8 cellular contexts compared by ENCODE assay signal in the genomic region with DNA sequence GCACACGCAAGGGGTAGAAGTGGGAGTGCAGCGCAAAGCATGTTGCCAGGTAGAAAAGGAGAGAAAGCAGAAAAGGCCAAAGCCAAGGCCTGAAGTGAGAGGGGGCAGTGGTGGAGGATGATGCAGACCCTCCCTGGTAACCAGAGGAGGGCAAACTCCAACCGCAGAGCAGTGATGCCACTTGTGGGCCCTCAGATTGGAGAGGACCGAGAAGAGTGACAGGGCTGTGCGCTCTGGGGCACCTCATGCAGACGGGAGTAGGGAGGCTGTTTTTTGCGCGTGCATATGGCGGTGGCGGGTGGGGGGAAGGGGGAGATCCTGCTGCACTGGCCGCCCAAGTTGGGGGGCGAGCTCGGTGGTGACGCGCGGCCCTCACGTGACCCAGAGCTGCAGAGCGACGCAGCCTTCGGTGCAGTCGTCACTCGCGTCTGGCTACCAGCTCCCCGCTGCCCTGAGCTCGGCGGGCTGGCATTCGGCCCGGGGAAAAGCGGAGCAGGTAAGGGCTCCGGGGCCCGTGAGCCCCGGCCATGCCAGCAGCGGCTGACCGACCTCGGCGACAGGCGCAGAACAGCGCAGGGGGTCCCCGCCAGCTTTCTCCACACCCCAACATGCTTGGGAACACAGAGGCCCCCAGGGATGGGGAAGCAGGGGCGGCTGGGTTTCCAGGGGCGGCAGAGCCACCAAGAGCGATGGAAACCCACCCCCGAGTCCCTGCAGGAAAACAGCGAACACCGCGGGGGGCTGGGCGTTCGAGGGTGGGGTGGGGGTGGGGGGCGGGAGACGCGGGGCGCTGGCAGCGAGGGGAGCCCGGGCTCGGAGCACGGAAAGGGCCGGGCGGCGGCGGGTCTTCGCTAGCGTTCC. TPM values are rescaled to one million over a fixed set of nuclear protein-coding genes. Genes with fewer than 3 reads are reported as not detected.
DNase-seq lines count a peak whose midpoint lies in the region; ATAC-seq, FAIRE-seq and TF ChIP-seq lines count a peak whose summit lies in the region.

TSS of gene BEX3 (plus strand) at position 421 of the 861 bp plus-strand sequence. CDS start 984 bp downstream, outside the sequence.

- H3K36me3 Mint-ChIP-seq in activated naive CD4-positive, alpha-beta T cell treated with anti-CD3 and anti-CD28 coated beads, Interleukin-2, amount 50 U/mL, for 24 hours, result no peaks in the 10 kb centered on the region
- no peaks in the 10 kb centered on the region for H3K36me3 Mint-ChIP-seq in natural killer cell

- TF ChIP-seq EP300 in transverse colon (IDR thresholded peaks at IDR 0.05; ENCODE audit: low read depth), result no peak

- peak within 1 kb of the TSS; percentile 90 for H3K4me2 ChIP-seq in OCI-LY3 (ENCODE audit: low read length)

- H3K9ac ChIP-seq in OCI-LY3 (ENCODE audit: low read length), result peak within 1 kb of the TSS; percentile 81

- H3K9me3 ChIP-seq in OCI-LY3 (ENCODE audit: insufficient read depth, low read length) (no peaks in the 10 kb centered on the region), transverse colon (no peaks in the 10 kb centered on the region)

- peak; percentile 21 for DNase-seq in ACHN
- peak; percentile 69 for DNase-seq in HEK293T (ENCODE audit: extremely low spot score)
- peak; percentile 64 to 66 for DNase-seq in frontal cortex (ENCODE audit: low spot score in 2 of 2)
- no peak for DNase-seq in natural killer cell
- peak; percentile 47 for DNase-seq in transverse colon
- DNase-seq in AML-193 (lab: John Stamatoyannopoulos, UW), result no peak

- H3K4me1 ChIP-seq in OCI-LY3 (ENCODE audit: low read length) (peaks cover 5% of the 10 kb centered on the region), transverse colon (no peaks in the 10 kb centered on the region)

- TF ChIP-seq POLR2A in transverse colon (IDR thresholded peaks at IDR 0.05), result peak; percentile 54

- peak within 1 kb of the TSS; percentile 85 for H3K4me3 Mint-ChIP-seq in activated naive CD4-positive, alpha-beta T cell treated with anti-CD3 and anti-CD28 coated beads, Interleukin-2, amount 50 U/mL, for 24 hours
- H3K4me3 Mint-ChIP-seq in natural killer cell, result peak within 1 kb of the TSS; percentile 83

- POLR2A ChIA-PET in HEK293T (lab: Yijun Ruan, JAX), result interaction anchor here (0.6 to 2.5 kb wide), 17 partner anchors 11 to 126 kb away, joined by 3 to 55 read pairs (median 4); partner anchors contain the start of genes TCEAL8 and TCEAL9

- H3K27me3 ChIP-seq in OCI-LY3 (ENCODE audit: low read depth, low read length) (no peaks in the 10 kb centered on the region), transverse colon (no peaks in the 10 kb centered on the region)

- CTCF ChIA-PET in HEK293T (lab: Yijun Ruan, JAX), result no interaction called here

- H3K27ac ChIP-seq in OCI-LY3 (ENCODE audit: low read length) (peak within 1 kb of the TSS; percentile 45), transverse colon (peak within 1 kb of the TSS; percentile 74 to 87 (median 82))

- H3K79me2 ChIP-seq in OCI-LY3 (ENCODE audit: low read length), result peaks cover 13% of the 10 kb centered on the region

- in situ Hi-C loops in ACHN (cut with HindIII; ENCODE audit: low pct_ligation_motif_present, low pct_unique_long_range_greater_than_20kb, low sequenced_read_pairs) (no loop called here), transverse colon (cut with MboI; ENCODE audit: low pct_ligation_motif_present in 1 of 4, low pct_unique_long_range_greater_than_20kb in 1 of 4, low sequenced_read_pairs in 3 of 4) (no loop called here)

- H4K20me1 ChIP-seq in OCI-LY3 (ENCODE audit: insufficient read depth, low read length), result no peaks in the 10 kb centered on the region

- FAIRE-seq in frontal cortex (lab: Jason Lieb, UNC), result no peak

- 53% methylated on average over 42 of the region's 62 CpGs; no CpG with 5 or more reads in 1 of the 2 donors for WGBS in transverse colon (ENCODE audit: low coverage in 1 of 2), 2 donors

- no peaks in the 10 kb centered on the region for H3K9me3 Mint-ChIP-seq in activated naive CD4-positive, alpha-beta T cell treated with anti-CD3 and anti-CD28 coated beads, Interleukin-2, amount 50 U/mL, for 24 hours
- H3K9me3 Mint-ChIP-seq in natural killer cell, result no peaks in the 10 kb centered on the region

- H3K27ac Mint-ChIP-seq in activated naive CD4-positive, alpha-beta T cell treated with anti-CD3 and anti-CD28 coated beads, Interleukin-2, amount 50 U/mL, for 24 hours, result peak within 1 kb of the TSS; percentile 35
- H3K27ac Mint-ChIP-seq in natural killer cell, result no peak within 1 kb of the TSS

- peak within 1 kb of the TSS; percentile 98 for H2AFZ ChIP-seq in OCI-LY3 (ENCODE audit: low read depth, low read length)

- intact Hi-C loops in natural killer cell (cut with micrococcal nuclease) (no loop called here), transverse colon (cut with DNase I; ENCODE audit: low total_unique reads) (no loop called here)

- peaks cover 8% of the 10 kb centered on the region for H3K36me3 ChIP-seq in OCI-LY3 (replicated peaks; ENCODE audit: low read depth, low read length)
- no peaks in the 10 kb centered on the region for H3K36me3 ChIP-seq in transverse colon

- H3K4me1 Mint-ChIP-seq in activated naive CD4-positive, alpha-beta T cell treated with anti-CD3 and anti-CD28 coated beads, Interleukin-2, amount 50 U/mL, for 24 hours, result peaks cover 8% of the 10 kb centered on the region
- peaks cover 0 to 9% of the 10 kb centered on the region in 2 donors for H3K4me1 Mint-ChIP-seq in natural killer cell

- no peaks in the 10 kb centered on the region for H3K27me3 Mint-ChIP-seq in activated naive CD4-positive, alpha-beta T cell treated with anti-CD3 and anti-CD28 coated beads, Interleukin-2, amount 50 U/mL, for 24 hours
- peaks cover 8 to 11% of the 10 kb centered on the region in 2 donors for H3K27me3 Mint-ChIP-seq in natural killer cell (ENCODE audit: low read depth in 2 of 2)

- H3K4me3 ChIP-seq in OCI-LY3 (ENCODE audit: low read length) (peak within 1 kb of the TSS; percentile 84), transverse colon (peak within 1 kb of the TSS; percentile 43 to 75 (median 62))

- ATAC-seq in natural killer cell, result peak in 2 of 3 donors; percentile 40 to 65

- no peak for TF ChIP-seq CTCF in OCI-LY3 (IDR thresholded peaks at IDR 0.05; ENCODE audit: low read depth, low read length)
- no peak for TF ChIP-seq CTCF in natural killer cell (IDR thresholded peaks at IDR 0.05)
- no peak for TF ChIP-seq CTCF in transverse colon (IDR thresholded peaks at IDR 0.05)

TF ChIP-seq in HEK293T, 16 proteins besides CTCF, POLR2A, EP300 and RAD21:
- TF ChIP-seq LEF1 (IDR thresholded peaks at IDR 0.05; ENCODE audit: borderline replicate concordance), result no peak
- TF ChIP-seq PKNOX1 (IDR thresholded peaks at IDR 0.05), result peak; percentile 96
- peak; percentile 61; the same call in 1 of the 2 replicates for TF ChIP-seq L3MBTL2 (conservative IDR thresholded peaks at IDR 0.05)

RNA-seq across cellular contexts. Expression of gene BEX3, which starts in this region (rescaled TPM):
- total RNA-seq in frontal cortex (179 TPM), natural killer cell (1 to 10 TPM; 1.0 to 2.8 (median 1.7) TPM), transverse colon (10 to 100 TPM; 17.1 to 53.4 (median 39.4) TPM)

Comparison
In these comparisons a context has a peak if more than half of its experiments do, and no peak if none do; other contexts are left out.
1. RNA of gene BEX3 (total RNA-seq): 179 TPM in frontal cortex (single experiment) and 17.1 to 53.4 TPM in transverse colon; 1.0 to 2.8 TPM in natural killer cell; every median in the first group is over 4 times any median in the second.
2. DNase-seq: peak in ACHN (single experiment), HEK293T (single experiment), frontal cortex (2 of 2) and transverse colon (single experiment); none in natural killer cell (single experiment) and AML-193 (0 of 2).